In the genomic region with DNA sequence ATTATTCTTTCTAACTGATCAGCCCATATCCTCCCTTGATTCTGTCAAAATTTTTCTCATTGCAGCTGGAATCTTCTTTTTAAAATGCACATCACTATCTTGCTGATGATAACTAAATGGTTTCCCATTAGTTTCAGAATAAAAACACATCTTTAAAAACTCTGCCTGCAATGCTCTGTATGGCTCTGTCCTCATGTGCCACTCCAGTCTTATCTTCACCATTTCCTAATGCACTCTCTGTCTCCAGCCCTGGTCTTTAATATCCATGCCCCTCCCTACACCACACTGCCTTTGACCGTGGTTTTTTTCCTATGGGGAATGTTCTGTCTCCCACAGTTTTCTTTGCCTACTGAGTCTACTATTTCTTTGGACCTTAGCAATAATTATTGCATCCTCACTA, we compare ENCODE assay signal across 5 cellular contexts.
"Had no signal": no experiment of that assay in that cellular context is flagged by ENCODE, and none has a peak within 500 bp of the region (broad histone marks: within the 10 kb centered on the region; RNA-seq: fewer than 3 reads in every experiment).

No MANE protein-coding gene starts in this region.

- DNase-seq: H9, HCEC 1CT, IMR-90 had no signal

- ATAC-seq: GM23338, K562 had no signal

- H3K4me2 ChIP-seq: GM23338 had no signal

- H2AFZ ChIP-seq: GM23338 had no signal

- H3K4me3 ChIP-seq: GM23338, K562 had no signal
